Comparison of ENCODE assay signal across 37 cellular contexts in the genomic region with DNA sequence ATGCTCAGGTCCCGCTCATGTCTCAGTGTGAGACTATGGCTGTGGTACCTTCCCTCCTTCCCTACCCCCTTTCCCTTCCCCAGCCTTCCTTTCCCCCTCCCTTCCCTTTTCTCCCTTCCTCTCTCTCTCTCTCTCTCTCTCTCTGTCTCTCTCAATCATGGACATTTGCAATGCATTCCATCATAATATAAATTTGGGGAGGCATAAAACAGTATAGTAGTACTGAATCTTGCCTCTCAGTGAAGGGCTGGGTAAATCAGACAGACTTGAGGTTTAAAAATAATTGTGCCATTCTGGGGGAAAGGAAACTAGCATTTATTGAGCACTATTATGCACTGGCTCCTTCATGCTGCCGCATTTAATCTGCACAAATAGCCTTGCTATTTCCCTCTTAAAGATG. TPM values are rescaled to one million over a fixed set of nuclear protein-coding genes. Genes with fewer than 3 reads are reported as not detected.
"Had no signal": no experiment of that assay in that cellular context is flagged by ENCODE, and none has a peak within 500 bp of the region (broad histone marks: within the 10 kb centered on the region; RNA-seq: fewer than 3 reads in every experiment).

No MANE protein-coding gene starts in this region.

- H3K27ac ChIP-seq: adrenal gland, body of pancreas, breast epithelium, Peyer's patch, SJSA1, VCaP had no signal

- ATAC-seq: activated T-cell treated with anti-CD3 and anti-CD28 coated beads, Interleukin-2, amount 50 U/mL, for 72 hours; activated T-helper 17 cell treated with anti-CD3 and anti-CD28 coated beads, Interleukin-2, amount 50 U/mL, for 72 hours; body of pancreas; PC-3; T-cell had no signal

- H3K9me3 Mint-ChIP-seq: activated B cell treated with CpG ODN at 0.5 μM for 24 hours; activated CD4-positive, alpha-beta memory T cell treated with anti-CD3 and anti-CD28 coated beads for 36 hours; activated T-cell treated with anti-CD3 and anti-CD28 coated beads, Interleukin-2, amount 50 U/mL, for 72 hours; activated T-helper 17 cell treated with anti-CD3 and anti-CD28 coated beads, Interleukin-2, amount 50 U/mL, for 72 hours; T-cell had no signal

- H3K4me3 Mint-ChIP-seq: activated B cell treated with CpG ODN at 0.5 μM for 24 hours; activated CD4-positive, alpha-beta memory T cell treated with anti-CD3 and anti-CD28 coated beads for 36 hours; activated T-cell treated with anti-CD3 and anti-CD28 coated beads, Interleukin-2, amount 50 U/mL, for 72 hours; activated T-helper 17 cell treated with anti-CD3 and anti-CD28 coated beads, Interleukin-2, amount 50 U/mL, for 72 hours; T-cell had no signal

- H3K9me2 ChIP-seq: SK-N-SH had no signal

- DNase-seq: activated B cell treated with CpG ODN at 0.5 μM for 24 hours; activated CD4-positive, alpha-beta memory T cell treated with anti-CD3 and anti-CD28 coated beads for 36 hours; activated CD4-positive, alpha-beta T cell treated with anti-CD3 and anti-CD28 coated beads for 4 hours; activated CD4-positive, alpha-beta T cell treated with anti-CD3 and anti-CD28 coated beads, Interleukin-2, amount 50 U/mL, for 1 hour; activated CD4-positive, CD25-positive, alpha-beta regulatory T cell treated with anti-CD3 and anti-CD28 coated beads, Interleukin-2, amount 50 U/mL, for 72 hours; activated CD8-positive, alpha-beta memory T cell treated with anti-CD3 and anti-CD28 coated beads, Interleukin-2, amount 50 U/mL, for 4 hours; activated effector memory CD4-positive, alpha-beta T cell treated with anti-CD3 and anti-CD28 coated beads, Interleukin-2, amount 50 U/mL, for 16 hours; activated naive CD4-positive, alpha-beta T cell; activated naive CD4-positive, alpha-beta T cell treated with anti-CD3 and anti-CD28 coated beads, Interleukin-2, amount 50 U/mL, for 16 hours; activated T-cell treated with anti-CD3 and anti-CD28 coated beads, Interleukin-2, amount 50 U/mL, for 72 hours; adrenal gland; body of pancreas; caudate nucleus; cerebellar nuclear complex; NCI-H1048; NCI-H1105 treated with DMSO at 0.1 percent for 48 hours; NCI-H1436 treated with DMSO at 0.1 percent for 48 hours; NCI-H1694 treated with DMSO at 0.1 percent for 48 hours; NCI-H2029; NCI-H510A; NCI-H526; NCI-H748 treated with DMSO at 0.1 percent for 48 hours; NK-92 treated with Interleukin-12 subunit alpha and Interleukin-12 subunit beta, amount 100 ng/mL, for 24 hours; PC-3; Peyer's patch; RPMI8226; SHP77 treated with DMSO at 0.1 percent for 48 hours; SK-N-SH; T-cell; T-helper 2 cell; T-helper 9 cell had no signal

- H3K27me3 Mint-ChIP-seq: activated B cell treated with CpG ODN at 0.5 μM for 24 hours; activated CD4-positive, alpha-beta memory T cell treated with anti-CD3 and anti-CD28 coated beads for 36 hours; activated T-helper 17 cell treated with anti-CD3 and anti-CD28 coated beads, Interleukin-2, amount 50 U/mL, for 72 hours; T-cell had no signal

- H3K27me3 ChIP-seq: adrenal gland, body of pancreas, breast epithelium, Peyer's patch, SJSA1 had no signal

- H3K4me2 ChIP-seq: SK-N-SH had no signal

- H3K27ac Mint-ChIP-seq: activated B cell treated with CpG ODN at 0.5 μM for 24 hours; activated CD4-positive, alpha-beta memory T cell treated with anti-CD3 and anti-CD28 coated beads for 36 hours; activated T-cell treated with anti-CD3 and anti-CD28 coated beads, Interleukin-2, amount 50 U/mL, for 72 hours; activated T-helper 17 cell treated with anti-CD3 and anti-CD28 coated beads, Interleukin-2, amount 50 U/mL, for 72 hours had no signal

- H3K36me3 ChIP-seq: breast epithelium had no signal

- H3K9ac ChIP-seq: SK-N-SH had no signal

- H3K4me3 ChIP-seq: adrenal gland, body of pancreas, breast epithelium, Peyer's patch, SJSA1 had no signal

- H3K9me3 ChIP-seq: adrenal gland, body of pancreas, breast epithelium, Peyer's patch, SJSA1 had no signal

RNA-seq across cellular contexts. Expression of gene AQP8, which starts 36.6 kb away (rescaled TPM):
- total RNA-seq: activated B cell treated with CpG ODN at 0.5 μM for 24 hours; activated CD4-positive, alpha-beta memory T cell treated with anti-CD3 and anti-CD28 coated beads for 36 hours; activated T-helper 17 cell treated with anti-CD3 and anti-CD28 coated beads, Interleukin-2, amount 50 U/mL, for 72 hours; astrocyte; MCF 10A; PC-3; Peyer's patch; SJSA1 had no signal
